Comparison of ENCODE assay signal across 9 cellular contexts in genomic region chr16:73046484-73047214, GRCh38. TPM values are rescaled to one million over a fixed set of nuclear protein-coding genes. Genes with fewer than 3 reads are reported as not detected.
A peak's percentile ranks its signal among the peaks of the same experiment; 100 is the strongest.
DNase-seq lines count a peak whose midpoint lies in the region; ATAC-seq, FAIRE-seq and TF ChIP-seq lines count a peak whose summit lies in the region.
"Had no signal": no experiment of that assay in that cellular context is flagged by ENCODE, and none has a peak within 500 bp of the region (broad histone marks: within the 10 kb centered on the region; RNA-seq: fewer than 3 reads in every experiment).

No MANE protein-coding gene starts in this region.

- H2BK120ac ChIP-seq in IMR-90 (ENCODE audit: low read depth, low read length) (peak overlapping the region; percentile 85), H1 (replicated peaks; ENCODE audit: low read depth, low read length) (no peak overlapping the region)

- H2AK5ac ChIP-seq in IMR-90 (ENCODE audit: low read depth, low read length) (peak overlapping the region; percentile 84), H1 (ENCODE audit: low read depth, low read length) (no peak overlapping the region)

- FAIRE-seq in H1 (lab: Jason Lieb, UNC), result no peak

- no peak overlapping the region for H2AFZ ChIP-seq in IMR-90 (replicated peaks; ENCODE audit: low read length, poor library complexity)
- no peak overlapping the region for H2AFZ ChIP-seq in H1 (ENCODE audit: low read length)
- no peak overlapping the region for H2AFZ ChIP-seq in neural progenitor cell (replicated peaks)

- H3K56ac ChIP-seq in IMR-90 (ENCODE audit: extremely low read depth, insufficient read depth, low read length), result 0 out of 2 replicates have a peak overlapping the region, but pooled peaks have one; percentile 32
- no peak overlapping the region for H3K56ac ChIP-seq in H1 (replicated peaks; ENCODE audit: insufficient read length, low read depth, low read length)

- H3K4me3 ChIP-seq in AG04449 (ENCODE audit: low read depth, low read length) (peak overlapping the region; percentile 68), IMR-90 (ENCODE audit: insufficient read depth, low read depth, low read length) (no peak overlapping the region), H1 (ENCODE audit: extremely low read depth in 1 of 4, insufficient read depth in 2 of 4, low read depth in 3 of 4, low read length in 4 of 4) (peak overlapping the region in 1 of 4 experiments; percentile 66; a peak in 2 of 8 replicates), neural progenitor cell (no peak overlapping the region)

- TF ChIP-seq RAD21 in IMR-90 (IDR thresholded peaks at IDR 0.05; ENCODE audit: low read length), result no peak
- TF ChIP-seq RAD21 in H1 (IDR thresholded peaks at IDR 0.05 in 1 of 2, conservative IDR thresholded peaks at IDR 0.05 in 1 of 2; ENCODE audit: low read depth in 2 of 2, low read length in 2 of 2), result no peak

- H4K20me1 ChIP-seq in IMR-90 (ENCODE audit: insufficient read depth, low read length) (peaks cover 40% of the 10 kb centered on the region; the same call in 1 of the 2 replicates), H1 (replicated peaks in 1 of 2; ENCODE audit: control insufficient read depth in 1 of 2, insufficient read depth in 2 of 2, low read length in 2 of 2) (peaks cover 19 to 25% of the 10 kb centered on the region in 2 experiments), neural progenitor cell (ENCODE audit: low read depth) (peaks cover 91% of the 10 kb centered on the region)

- H3F3A ChIP-seq in neural progenitor cell (ENCODE audit: low read depth), result peaks cover 40% of the 10 kb centered on the region

- H3K23ac ChIP-seq in IMR-90 (ENCODE audit: low read depth, low read length) (peak overlapping the region; percentile 83), H1 (ENCODE audit: insufficient read length) (no peak overlapping the region)

- peak overlapping the region; percentile 77; the same call in 1 of the 3 replicates for H2BK15ac ChIP-seq in IMR-90 (ENCODE audit: low read depth, low read length)
- H2BK15ac ChIP-seq in H1 (ENCODE audit: low read length), result peak overlapping the region; percentile 76; the same call in 1 of the 2 replicates

- POLR2A ChIA-PET in AG04449 (lab: Yijun Ruan, JAX), result interaction anchor here (0.7 to 1.6 kb wide), 12 partner anchors 9 to 832 kb away, joined by 3 to 5 read pairs (median 3); no protein-coding TSS in a partner anchor
- POLR2A ChIA-PET in IMR-90 (lab: Charles Lee; ENCODE audit: unreplicated experiment), result no interaction called here
- POLR2A ChIA-PET in H1 (lab: Charles Lee; ENCODE audit: partially characterized antibody), result interaction anchor here (0.6 to 1.7 kb wide), 4 partner anchors 8 to 1120 kb away, joined by 3 to 10 read pairs (median 4); no protein-coding TSS in a partner anchor

- H3K27me3 Mint-ChIP-seq in neural progenitor cell (ENCODE audit: insufficient read depth, low read depth), result peaks cover 7% of the 10 kb centered on the region

- CTCF ChIA-PET in AG04449 (lab: Yijun Ruan, JAX) (interaction anchor here (1.3 to 6.8 kb wide), 3 partner anchors 9 to 831 kb away, joined by 3 to 32 read pairs (median 3); no protein-coding TSS in a partner anchor), IMR-90 (lab: Yijun Ruan, JAX) (interaction anchor here (1.2 kb wide), 1 partner anchor 214 kb away, joined by 7 read pairs; no protein-coding TSS in a partner anchor), H1 (lab: Charles Lee; ENCODE audit: partially characterized antibody) (interaction anchor here (0.6 to 5.7 kb wide), 8 partner anchors 8 to 989 kb away, joined by 3 to 24 read pairs (median 4); no protein-coding TSS in a partner anchor)

- TF ChIP-seq POLR2A in IMR-90 (IDR thresholded peaks at IDR 0.05; ENCODE audit: low read depth, low read length) (no peak), H1 (IDR thresholded peaks at IDR 0.05; ENCODE audit: control extremely low read depth in 1 of 2, low read depth in 2 of 2, low read length in 2 of 2) (no peak)

- H2AK9ac ChIP-seq in IMR-90 (replicated peaks; ENCODE audit: low read depth, low read length, poor library complexity), result peak overlapping the region; percentile 83

- H3K79me1 ChIP-seq in IMR-90 (ENCODE audit: low read depth in 1 of 2, low read length in 2 of 2) (peaks cover 48 to 89% of the 10 kb centered on the region in 2 experiments), H1 (ENCODE audit: low read depth, low read length) (no peaks in the 10 kb centered on the region)

- BruUV-seq in IMR-90 (replicated peaks; lab: Mats Ljungman, UMichigan), result no TSS peak

- peak overlapping the region; percentile 95 for H3K4ac ChIP-seq in IMR-90 (ENCODE audit: low read depth, low read length)
- H3K4ac ChIP-seq in H1 (replicated peaks; ENCODE audit: insufficient read length, low read depth, low read length), result no peak overlapping the region

- ATAC-seq in IMR-90 (ENCODE audit: low read depth), result no peak
- no peak for ATAC-seq in HG03342 (IDR thresholded peaks at IDR 0.05; ENCODE audit: unreplicated experiment)
- ATAC-seq in activated CD4-positive, CD25-positive, alpha-beta regulatory T cell treated with anti-CD3 and anti-CD28 coated beads, Interleukin-2, amount 50 U/mL, for 24 hours, result no peak
- no peak for ATAC-seq in GM18909 (IDR thresholded peaks at IDR 0.05; ENCODE audit: poor library complexity, unreplicated experiment)

- 100% methylated on average over 1 of the region's 8 CpGs; no CpG with 5 or more reads in 1 of the 2 experiments for WGBS in IMR-90 (ENCODE audit: extremely low coverage in 2 of 2, insufficient read length in 1 of 2), 2 experiments
- 8% methylated on average over 8 of the region's 8 CpGs; no CpG with 5 or more reads in 1 of the 2 experiments for WGBS in H1 (ENCODE audit: extremely low coverage in 1 of 2, insufficient coverage in 1 of 2, insufficient read length in 1 of 2, insufficient replicate concordance in 2 of 2, low coverage in 1 of 2, low lambda C conversion rate in 2 of 2, missing lambda C conversion rate in 1 of 2), 2 experiments

- peak overlapping the region; percentile 84 for H3K4me3 Mint-ChIP-seq in neural progenitor cell

- no peaks in the 10 kb centered on the region for H3K9me3 ChIP-seq in IMR-90 (ENCODE audit: control insufficient read depth, insufficient read depth, low read length)
- no peaks in the 10 kb centered on the region for H3K9me3 ChIP-seq in H1 (ENCODE audit: insufficient read depth in 2 of 2, low read depth in 1 of 2, low read length in 1 of 2)
- H3K9me3 ChIP-seq in neural progenitor cell (ENCODE audit: low read depth), result no peaks in the 10 kb centered on the region

- no peak for TF ChIP-seq EP300 in H1 (IDR thresholded peaks at IDR 0.05; ENCODE audit: borderline replicate concordance in 1 of 2, low read depth in 2 of 2, low read length in 2 of 2)

- H4K5ac ChIP-seq in IMR-90 (ENCODE audit: low read depth, low read length), result peak overlapping the region; percentile 15; the same call in 1 of the 2 replicates
- no peak overlapping the region for H4K5ac ChIP-seq in H1 (ENCODE audit: insufficient read length, low read depth, low read length)

- H4K8ac ChIP-seq in IMR-90 (ENCODE audit: low read depth in 2 of 2, low read length in 2 of 2) (peak overlapping the region in 1 of 2 experiments; percentile 62; a peak in 2 of 4 replicates), H1 (ENCODE audit: extremely low read depth, insufficient read depth, low read length) (no peak overlapping the region)

- H4K91ac ChIP-seq in IMR-90 (ENCODE audit: insufficient read depth, low read depth, low read length) (peak overlapping the region; percentile 85), H1 (replicated peaks; ENCODE audit: insufficient read length, low read length) (no peak overlapping the region)

- in situ Hi-C loops in IMR-90 (cut with MboI; ENCODE audit: low sequenced_read_pairs), result no loop called here

- H3K9me3 Mint-ChIP-seq in neural progenitor cell, result no peaks in the 10 kb centered on the region

- peaks cover 21% of the 10 kb centered on the region; the same call in 1 of the 2 replicates for H3K9me1 ChIP-seq in IMR-90 (ENCODE audit: insufficient read depth, low read length)

- 0 out of 2 replicates have a peak overlapping the region, but pooled peaks have one; percentile 20 for H3K9ac ChIP-seq in IMR-90 (ENCODE audit: low read depth, low read length)
- H3K9ac ChIP-seq in H1 (replicated peaks in 1 of 4; ENCODE audit: extremely low read depth in 1 of 4, low read depth in 3 of 4, low read length in 3 of 4), result no peak overlapping the region
- no peak overlapping the region for H3K9ac ChIP-seq in neural progenitor cell

- H3K27ac ChIP-seq in IMR-90 (ENCODE audit: insufficient read depth, low read length) (peak overlapping the region; percentile 22; the same call in 1 of the 2 replicates), H1 (ENCODE audit: low read depth, low read length) (no peak overlapping the region), neural progenitor cell (no peak overlapping the region)
- H3K27ac ChIP-seq: HL-60 had no signal

- H3K27me3 ChIP-seq in IMR-90 (ENCODE audit: control insufficient read depth, insufficient read depth, low read length) (no peaks in the 10 kb centered on the region), H1 (replicated peaks in 1 of 4; ENCODE audit: control insufficient read depth in 3 of 4, extremely low read depth in 1 of 4, insufficient read depth in 3 of 4, low read length in 3 of 4) (peaks cover 74 to 98% (median 95%) of the 10 kb centered on the region in 4 experiments), neural progenitor cell (peaks cover 100% of the 10 kb centered on the region)

- TF ChIP-seq CTCF in AG04449 (IDR thresholded peaks at IDR 0.05; ENCODE audit: insufficient read depth, low read length, missing control alignments), result no peak
- TF ChIP-seq CTCF in IMR-90 (conservative IDR thresholded peaks at IDR 0.05; ENCODE audit: low read depth, low read length), result no peak
- no peak for TF ChIP-seq CTCF in H1 (IDR thresholded peaks at IDR 0.05; ENCODE audit: control extremely low read depth in 1 of 3, insufficient read depth in 1 of 3, low read depth in 1 of 3, low read length in 3 of 3)
- TF ChIP-seq CTCF in neural progenitor cell (IDR thresholded peaks at IDR 0.05), result no peak

- H3K36me3 ChIP-seq in IMR-90 (ENCODE audit: control insufficient read depth, insufficient read depth, low read length), result no peaks in the 10 kb centered on the region
- H3K36me3 ChIP-seq in H1 (ENCODE audit: control insufficient read depth in 2 of 4, insufficient read depth in 4 of 4, low read length in 3 of 4), result no peaks in the 10 kb centered on the region
- no peaks in the 10 kb centered on the region for H3K36me3 ChIP-seq in neural progenitor cell

- DNase-seq in AG04449 (ENCODE audit: low read depth, low spot score), result no peak
- DNase-seq in IMR-90, result no peak
- DNase-seq in H1 (ENCODE audit: low read depth in 1 of 2, low spot score in 2 of 2), result no peak
- DNase-seq in neural progenitor cell (ENCODE audit: low spot score), result no peak
- DNase-seq in T-helper 9 cell, result no peak

- H3K23me2 ChIP-seq in H1 (ENCODE audit: low read depth, low read length), result peaks cover 11% of the 10 kb centered on the region; the same call in 1 of the 2 replicates

- intact Hi-C loops in IMR-90 (cut with micrococcal nuclease), result no loop called here

- H2BK5ac ChIP-seq in IMR-90 (ENCODE audit: low read depth, low read length, poor library complexity, severe bottlenecking) (peak overlapping the region; percentile 15), H1 (ENCODE audit: low read depth, low read length) (no peak overlapping the region)

- no peak overlapping the region for H3K18ac ChIP-seq in IMR-90 (ENCODE audit: low read depth, low read length)
- H3K18ac ChIP-seq in H1 (ENCODE audit: extremely low read depth, low read length), result no peak overlapping the region

- H3K4me1 ChIP-seq in IMR-90 (ENCODE audit: control insufficient read depth, insufficient read depth, low read length) (peaks cover 51% of the 10 kb centered on the region), H1 (replicated peaks in 1 of 4; ENCODE audit: control insufficient read depth in 3 of 4, insufficient read depth in 4 of 4, low read length in 3 of 4) (peaks cover 10 to 35% (median 29%) of the 10 kb centered on the region in 4 experiments), neural progenitor cell (peaks cover 43% of the 10 kb centered on the region)

- H2BK12ac ChIP-seq in H1 (ENCODE audit: low read depth, low read length), result peak overlapping the region; percentile 64

- H3K4me2 ChIP-seq in IMR-90 (ENCODE audit: low read depth, low read length) (peak overlapping the region; percentile 91), H1 (ENCODE audit: insufficient read depth in 1 of 2, low read depth in 2 of 2, low read length in 2 of 2) (peak overlapping the region; percentile 25 to 73; a peak in 1 of 4 replicates), neural progenitor cell (peak overlapping the region; percentile 91)

- H2BK20ac ChIP-seq in IMR-90 (ENCODE audit: low read depth, low read length), result peak overlapping the region; percentile 81
- no peak overlapping the region for H2BK20ac ChIP-seq in H1 (ENCODE audit: low read length)

- peaks cover 3% of the 10 kb centered on the region for H3K36me3 Mint-ChIP-seq in neural progenitor cell

- H3K79me2 ChIP-seq in H1 (ENCODE audit: control insufficient read depth in 1 of 2, insufficient read depth in 2 of 2, low read length in 2 of 2), result no peaks in the 10 kb centered on the region
- H3K79me2 ChIP-seq in neural progenitor cell (ENCODE audit: low read depth), result peaks cover 6% of the 10 kb centered on the region

- dilution Hi-C loops in IMR-90 (cut with HindIII; ENCODE audit: low sequenced_read_pairs, unreplicated experiment), result loop anchor here (25.0 kb wide), 1 partner anchor 109 kb away; no protein-coding TSS in a partner anchor

- H3K4me1 Mint-ChIP-seq in neural progenitor cell, result peaks cover 57% of the 10 kb centered on the region

- peak overlapping the region; percentile 24; the same call in 1 of the 2 replicates for H3K14ac ChIP-seq in IMR-90 (replicated peaks; ENCODE audit: low read depth, low read length)
- H3K14ac ChIP-seq in H1 (ENCODE audit: insufficient read length), result no peak overlapping the region

- H3K27ac Mint-ChIP-seq in neural progenitor cell, result peak overlapping the region; percentile 76

RNA-seq across cellular contexts. Expression of gene ZFHX3, which starts 1.3 kb away (rescaled TPM):
- 1.4 and 2.2 TPM in 2 replicates for total RNA-seq in IMR-90 (2012; rRNA removed)
- polyA plus RNA-seq in IMR-90 (2012; rRNA removed), result 1.7 and 2.0 TPM in 2 replicates
- polyA plus RNA-seq in IMR-90 (2012; cell fraction: cytosol; rRNA removed), result 0.78 and 1.1 TPM in 2 replicates
- polyA plus RNA-seq in IMR-90 (2012; cell fraction: nucleus; rRNA removed; ENCODE audit: low replicate concordance), result 1.9 and 2.8 TPM in 2 replicates
- 0.90 and 0.99 TPM in 2 replicates for total RNA-seq in H1 (2021; fragmentation: NEBNext Ultra II Directional; extraction: Animal tissue kit (Norgen Biotek cat#: 25700))
- polyA plus RNA-seq in H1 (2011; rRNA removed), result 0.08 and 0.11 TPM in 2 replicates
- 0.09 TPM for polyA plus RNA-seq in H1 (2011; cell fraction: cytosol; rRNA removed)
- 0.27 TPM for polyA plus RNA-seq in H1 (2011; cell fraction: nucleus; rRNA removed)
- polyA plus RNA-seq in H1 (2012, experiment 1 of 2), result 0.71 to 1.2 TPM (median 1.0 TPM) in 4 replicates
- polyA plus RNA-seq in H1 (2012, experiment 2 of 2), result 0.04 TPM
- polyA plus RNA-seq in H1 (2013, experiment 1 of 2), result 0.30 TPM
- polyA plus RNA-seq in H1 (2013, experiment 2 of 2), result 0.26 TPM
- 0.41 and 0.57 TPM in 2 replicates for polyA minus RNA-seq in H1 (2011; rRNA and poly(A)+ RNA removed)
- polyA minus RNA-seq in H1 (2011; cell fraction: cytosol; rRNA and poly(A)+ RNA removed), result 0.44 TPM
- 0.90 TPM for polyA minus RNA-seq in H1 (2011; cell fraction: nucleus; rRNA and poly(A)+ RNA removed)
- total RNA-seq in neural progenitor cell (ENCODE audit: low replicate concordance), result 1.5 and 2.4 TPM in 2 replicates
